ENCODE assay signal across 32 cellular contexts in the genomic region with DNA sequence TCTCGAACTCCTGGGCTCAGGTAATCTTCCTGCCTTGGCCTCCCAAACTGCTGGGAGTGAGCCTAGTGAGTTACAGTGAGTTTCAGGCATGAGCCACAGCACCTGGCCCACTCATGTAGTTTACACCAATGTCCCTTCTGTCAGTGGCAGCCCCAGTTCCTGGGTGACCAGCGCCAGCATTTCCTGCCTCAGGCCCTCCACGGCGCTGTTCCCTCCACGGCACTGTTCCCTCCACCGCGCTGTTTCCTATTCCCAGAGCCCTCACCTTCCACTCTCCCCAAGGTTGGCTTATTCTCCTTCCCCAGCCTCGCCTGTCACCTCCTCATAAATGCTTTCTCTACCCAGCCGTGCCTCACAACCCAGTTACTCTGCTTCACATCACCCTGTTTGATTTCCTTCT. TPM values are rescaled to one million over a fixed set of nuclear protein-coding genes. Genes with fewer than 3 reads are reported as not detected.
A peak's percentile ranks its signal among the peaks of the same experiment; 100 is the strongest.
DNase-seq lines count a peak whose midpoint lies in the region; ATAC-seq, FAIRE-seq and TF ChIP-seq lines count a peak whose summit lies in the region.
"Had no signal": no experiment of that assay in that cellular context is flagged by ENCODE, and none has a peak within 500 bp of the region (broad histone marks: within the 10 kb centered on the region; RNA-seq: fewer than 3 reads in every experiment).

No MANE protein-coding gene starts in this region.

- ATAC-seq in activated naive CD8-positive, alpha-beta T cell treated with anti-CD3 and anti-CD28 coated beads, Interleukin-2, amount 10 ng/mL, durations not matched to agents 7 days and 5 days (ENCODE audit: low read depth): no peak
- no peak for ATAC-seq in activated naive CD8-positive, alpha-beta T cell treated with anti-CD3 and anti-CD28 coated beads, Interleukin-2, amount 50 U/mL, for 24 hours
- no peak for ATAC-seq in activated CD8-positive, alpha-beta T cell treated with anti-CD3 and anti-CD28 coated beads for 36 hours
- no peak for ATAC-seq in natural killer cell
- ATAC-seq in mucosa of descending colon: no peak
- ATAC-seq: gastrocnemius medialis, left cardiac atrium, Panc1 had no signal

- FAIRE-seq in RCC 7860 (lab: Jason Lieb, UNC): no peak
- FAIRE-seq: endothelial cell of umbilical vein had no signal

- peak overlapping the region; percentile 7 for H3K27ac Mint-ChIP-seq in activated naive CD8-positive, alpha-beta T cell treated with anti-CD3 and anti-CD28 coated beads, Interleukin-2, amount 10 ng/mL, durations not matched to agents 7 days and 5 days
- no peak overlapping the region for H3K27ac Mint-ChIP-seq in activated naive CD8-positive, alpha-beta T cell treated with anti-CD3 and anti-CD28 coated beads, Interleukin-2, amount 50 U/mL, for 24 hours
- H3K27ac Mint-ChIP-seq in activated CD8-positive, alpha-beta T cell treated with anti-CD3 and anti-CD28 coated beads for 36 hours: peak overlapping the region; percentile 8
- H3K27ac Mint-ChIP-seq in natural killer cell: peak overlapping the region; percentile 91 to 99
- H3K27ac Mint-ChIP-seq: activated naive CD4-positive, alpha-beta T cell treated with anti-CD3 and anti-CD28 coated beads for 36 hours had no signal

- no peaks in the 10 kb centered on the region for H3K4me1 ChIP-seq in mucosa of descending colon (ENCODE audit: low read depth)
- H3K4me1 ChIP-seq: BE2C, gastrocnemius medialis, tibial nerve had no signal

- peaks cover 7% of the 10 kb centered on the region for H3K36me3 Mint-ChIP-seq in activated naive CD8-positive, alpha-beta T cell treated with anti-CD3 and anti-CD28 coated beads, Interleukin-2, amount 10 ng/mL, durations not matched to agents 7 days and 5 days
- H3K36me3 Mint-ChIP-seq in activated naive CD8-positive, alpha-beta T cell treated with anti-CD3 and anti-CD28 coated beads, Interleukin-2, amount 50 U/mL, for 24 hours (ENCODE audit: low read depth): peaks cover 2% of the 10 kb centered on the region
- H3K36me3 Mint-ChIP-seq in activated CD8-positive, alpha-beta T cell treated with anti-CD3 and anti-CD28 coated beads for 36 hours (ENCODE audit: low read depth): peaks cover 10% of the 10 kb centered on the region
- no peaks in the 10 kb centered on the region for H3K36me3 Mint-ChIP-seq in natural killer cell

- CTCF ChIA-PET in activated CD8-positive, alpha-beta T cell treated with anti-CD3 and anti-CD28 coated beads for 36 hours (lab: Charles Lee): interaction anchor here (4.6 kb wide), 1 partner anchor 30 kb away, joined by 22 read pairs; no protein-coding TSS in a partner anchor

- POLR2A ChIA-PET in activated naive CD8-positive, alpha-beta T cell treated with anti-CD3 and anti-CD28 coated beads, Interleukin-2, amount 10 ng/mL, durations not matched to agents 7 days and 5 days (lab: Charles Lee): interaction anchor here (1.0 to 2.1 kb wide), 2 partner anchors 17 to 29 kb away, joined by 3 to 4 read pairs; no protein-coding TSS in a partner anchor
- POLR2A ChIA-PET in activated CD8-positive, alpha-beta T cell treated with anti-CD3 and anti-CD28 coated beads for 36 hours (lab: Charles Lee): no interaction called here

- no peak for DNase-seq in activated naive CD8-positive, alpha-beta T cell treated with anti-CD3 and anti-CD28 coated beads, Interleukin-2, amount 10 ng/mL, durations not matched to agents 7 days and 5 days
- DNase-seq in activated naive CD8-positive, alpha-beta T cell treated with anti-CD3 and anti-CD28 coated beads, Interleukin-2, amount 50 U/mL, for 24 hours: no peak
- DNase-seq in activated CD8-positive, alpha-beta T cell treated with anti-CD3 and anti-CD28 coated beads for 36 hours: no peak
- no peak for DNase-seq in natural killer cell
- DNase-seq in RCC 7860 (ENCODE audit: low spot score): no peak
- DNase-seq in mucosa of descending colon: no peak
- DNase-seq in epidermal melanocyte (ENCODE audit: insufficient read length, low spot score): no peak
- DNase-seq: ACHN; activated CD4-positive, alpha-beta T cell treated with anti-CD3 and anti-CD28 coated beads for 4 hours; activated naive CD4-positive, alpha-beta T cell treated with anti-CD3 and anti-CD28 coated beads for 36 hours; BE2C; Calu3; DMS79; gastrocnemius medialis; GDM1; hippocampal formation; IMR-90; left cardiac atrium; NCI-H146; NCI-H2107; NCI-H345; right cardiac atrium; SHP77; stimulated activated CD4-positive, alpha-beta T cell treated with anti-CD3 and anti-CD28 coated beads, Interleukin-1b, Interleukin-23, amount 100 ng/mL, for 48 hours; stimulated activated CD8-positive, alpha-beta memory T cell treated with anti-CD3 and anti-CD28 coated beads, Interleukin-4, amount 100 ng/mL, for 48 hours; T-helper 9 cell had no signal

- H3K9me3 Mint-ChIP-seq in activated naive CD8-positive, alpha-beta T cell treated with anti-CD3 and anti-CD28 coated beads, Interleukin-2, amount 10 ng/mL, durations not matched to agents 7 days and 5 days: peaks cover 1% of the 10 kb centered on the region
- H3K9me3 Mint-ChIP-seq in activated naive CD8-positive, alpha-beta T cell treated with anti-CD3 and anti-CD28 coated beads, Interleukin-2, amount 50 U/mL, for 24 hours: no peaks in the 10 kb centered on the region
- H3K9me3 Mint-ChIP-seq in activated CD8-positive, alpha-beta T cell treated with anti-CD3 and anti-CD28 coated beads for 36 hours: peaks cover 5% of the 10 kb centered on the region
- H3K9me3 Mint-ChIP-seq in natural killer cell: peaks cover 0 to 3% of the 10 kb centered on the region in 2 donors

- H3K4me3 Mint-ChIP-seq in activated naive CD8-positive, alpha-beta T cell treated with anti-CD3 and anti-CD28 coated beads, Interleukin-2, amount 10 ng/mL, durations not matched to agents 7 days and 5 days: no peak overlapping the region
- H3K4me3 Mint-ChIP-seq in activated naive CD8-positive, alpha-beta T cell treated with anti-CD3 and anti-CD28 coated beads, Interleukin-2, amount 50 U/mL, for 24 hours: no peak overlapping the region
- H3K4me3 Mint-ChIP-seq in activated CD8-positive, alpha-beta T cell treated with anti-CD3 and anti-CD28 coated beads for 36 hours: no peak overlapping the region
- peak overlapping the region; percentile 67 for H3K4me3 Mint-ChIP-seq in natural killer cell
- H3K4me3 Mint-ChIP-seq: activated naive CD4-positive, alpha-beta T cell treated with anti-CD3 and anti-CD28 coated beads for 36 hours had no signal

- H3K27me3 Mint-ChIP-seq in activated naive CD8-positive, alpha-beta T cell treated with anti-CD3 and anti-CD28 coated beads, Interleukin-2, amount 10 ng/mL, durations not matched to agents 7 days and 5 days: peaks cover 7% of the 10 kb centered on the region
- H3K27me3 Mint-ChIP-seq in activated naive CD8-positive, alpha-beta T cell treated with anti-CD3 and anti-CD28 coated beads, Interleukin-2, amount 50 U/mL, for 24 hours: peaks cover 25% of the 10 kb centered on the region
- H3K27me3 Mint-ChIP-seq in activated CD8-positive, alpha-beta T cell treated with anti-CD3 and anti-CD28 coated beads for 36 hours: peaks cover 9% of the 10 kb centered on the region
- peaks cover 0 to 4% of the 10 kb centered on the region in 2 donors for H3K27me3 Mint-ChIP-seq in natural killer cell (ENCODE audit: low read depth in 2 of 2)

- TF ChIP-seq CTCF in activated CD8-positive, alpha-beta T cell treated with anti-CD3 and anti-CD28 coated beads for 36 hours (IDR thresholded peaks at IDR 0.05): no peak
- no peak for TF ChIP-seq CTCF in natural killer cell (IDR thresholded peaks at IDR 0.05)
- TF ChIP-seq CTCF in mucosa of descending colon (IDR thresholded peaks at IDR 0.05): no peak

- no peak overlapping the region for H3K4me3 ChIP-seq in mucosa of descending colon
- H3K4me3 ChIP-seq: gastrocnemius medialis, lung, smooth muscle cell, tibial nerve had no signal

- H3K9me3 ChIP-seq in mucosa of descending colon: no peaks in the 10 kb centered on the region
- H3K9me3 ChIP-seq: BE2C, gastrocnemius medialis, neutrophil had no signal

- no peaks in the 10 kb centered on the region for H3K36me3 ChIP-seq in mucosa of descending colon (ENCODE audit: low read depth)
- H3K36me3 ChIP-seq: BE2C, gastrocnemius medialis, neutrophil, tibial nerve had no signal

- peaks cover 66% of the 10 kb centered on the region for H3K4me1 Mint-ChIP-seq in activated naive CD8-positive, alpha-beta T cell treated with anti-CD3 and anti-CD28 coated beads, Interleukin-2, amount 10 ng/mL, durations not matched to agents 7 days and 5 days
- H3K4me1 Mint-ChIP-seq in activated naive CD8-positive, alpha-beta T cell treated with anti-CD3 and anti-CD28 coated beads, Interleukin-2, amount 50 U/mL, for 24 hours: peaks cover 81% of the 10 kb centered on the region
- H3K4me1 Mint-ChIP-seq in activated CD8-positive, alpha-beta T cell treated with anti-CD3 and anti-CD28 coated beads for 36 hours (ENCODE audit: low read depth): peaks cover 79% of the 10 kb centered on the region
- peaks cover 80 to 81% of the 10 kb centered on the region in 2 donors for H3K4me1 Mint-ChIP-seq in natural killer cell

- intact Hi-C loops in activated CD8-positive, alpha-beta T cell treated with anti-CD3 and anti-CD28 coated beads for 36 hours (cut with micrococcal nuclease): loop anchor here (10.0 kb wide), 1 partner anchor 54 kb away; no protein-coding TSS in a partner anchor
- intact Hi-C loops in natural killer cell (cut with micrococcal nuclease): loop anchor here (5.0 kb wide), 1 partner anchor 76 kb away; no protein-coding TSS in a partner anchor
- intact Hi-C loops in mucosa of descending colon (cut with DNase I, micrococcal nuclease): no loop called here

RNA-seq across cellular contexts. Expression of a gene that starts 32.6 kb away (rescaled TPM):
- total RNA-seq in activated naive CD8-positive, alpha-beta T cell treated with anti-CD3 and anti-CD28 coated beads, Interleukin-2, amount 10 ng/mL, durations not matched to agents 7 days and 5 days: 10 to 100 TPM; 48.1 to 52.0 TPM
- total RNA-seq in activated CD8-positive, alpha-beta T cell treated with anti-CD3 and anti-CD28 coated beads for 36 hours: 10 to 100 TPM; 31.8 to 32.4 TPM
- 10 to 100 TPM; 12.8 to 13.8 (median 13.8) TPM for total RNA-seq in natural killer cell
- total RNA-seq in mucosa of descending colon: 10 to 100 TPM; 17.2 to 24.1 (median 17.6) TPM

RNA-seq across cellular contexts. Expression of a gene that starts 44.6 kb away (rescaled TPM):
- 10 to 100 TPM; 17.5 to 21.4 TPM for total RNA-seq in activated naive CD8-positive, alpha-beta T cell treated with anti-CD3 and anti-CD28 coated beads, Interleukin-2, amount 10 ng/mL, durations not matched to agents 7 days and 5 days
- total RNA-seq in activated CD8-positive, alpha-beta T cell treated with anti-CD3 and anti-CD28 coated beads for 36 hours: 10 to 100 TPM; 20.7 to 21.3 TPM
- total RNA-seq in natural killer cell (under 1 TPM; 0.33 to 0.79 (median 0.70) TPM), mucosa of descending colon (1 to 10 TPM in 2 of 3 donors, under 1 TPM in 1; 0.70 to 3.6 (median 1.1) TPM)

Comparison
In these comparisons a context has a peak if more than half of its experiments do, and no peak if none do; other contexts are left out.
1. intact Hi-C loops: an anchor here in activated CD8-positive, alpha-beta T cell treated with anti-CD3 and anti-CD28 coated beads for 36 hours (10.0 kb wide) and natural killer cell (5.0 kb wide); none called in mucosa of descending colon.